Comparison of ENCODE assay signal across 19 cellular contexts in the genomic region with DNA sequence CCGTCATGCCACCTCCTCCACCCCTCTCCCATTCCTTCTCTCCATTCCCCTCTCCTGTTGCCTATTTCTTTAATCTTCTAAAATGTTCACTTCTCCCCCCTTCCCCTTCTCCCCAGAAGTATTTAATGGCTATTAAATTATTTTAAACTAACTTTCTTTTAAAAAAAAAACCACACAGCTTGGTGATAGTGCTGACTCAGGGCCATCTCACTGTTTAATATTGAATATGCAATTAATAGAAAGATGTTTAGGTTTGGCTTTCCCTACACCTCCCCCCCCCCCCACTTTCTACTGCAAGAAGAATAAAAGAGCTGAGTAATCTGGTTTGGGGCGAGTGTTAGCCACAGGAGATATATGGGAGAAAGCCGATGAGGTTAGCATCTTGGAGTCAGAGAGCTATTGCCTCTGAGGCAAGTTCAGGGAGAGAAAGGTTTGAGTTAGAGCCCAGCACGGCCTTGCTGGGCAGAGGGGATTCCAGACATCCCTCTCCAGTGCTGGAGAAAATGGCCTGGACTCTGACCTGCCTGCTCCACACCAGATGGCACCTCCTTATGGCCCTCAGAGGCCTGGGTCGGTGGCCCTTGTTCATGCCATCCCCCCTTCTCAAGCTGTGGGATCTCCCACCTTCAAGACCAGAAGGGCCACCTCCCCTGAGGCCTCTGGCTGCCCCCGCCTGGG.
"Had no signal": no experiment of that assay in that cellular context is flagged by ENCODE, and none has a peak within 500 bp of the region (broad histone marks: within the 10 kb centered on the region; RNA-seq: fewer than 3 reads in every experiment).

No MANE protein-coding gene starts in this region.

- H3K27ac ChIP-seq: RWPE1 had no signal

- ATAC-seq: Panc1, PC-3, SK-N-SH treated with all-trans-retinoic acid at 6 μM for 48 hours had no signal

- DNase-seq: KBM-7, NCI-H1092, NCI-H1105 treated with DMSO at 0.1 percent for 48 hours, NCI-H1417 treated with DMSO at 0.1 percent for 48 hours, NCI-H146, NCI-H1694 treated with DMSO at 0.1 percent for 48 hours, NCI-H1930, NCI-H2081, NCI-H2107, NCI-H2227 treated with DMSO at 0.1 percent for 48 hours, NCI-H510A, NCI-H524 treated with DMSO at 0.1 percent for 48 hours, NCI-H69, NCI-H774, PC-3, SHP77 had no signal
